ENCODE assay signal across 8 cellular contexts in genomic region chr3:151559736-151560135, GRCh38.
"Had no signal": no experiment of that assay in that cellular context is flagged by ENCODE, and none has a peak within 500 bp of the region (broad histone marks: within the 10 kb centered on the region; RNA-seq: fewer than 3 reads in every experiment).

No MANE protein-coding gene starts in this region.

- DNase-seq: GOT3, H7, HFFc6, IMR-90 had no signal

- H3K9me3 Mint-ChIP-seq: HFFc6 had no signal

- H3K4me3 Mint-ChIP-seq: HFFc6 had no signal

- H3K27ac ChIP-seq: HL-60 had no signal

- H3K36me3 ChIP-seq: HAP-1 had no signal

- H3K9me3 ChIP-seq: HAP-1 had no signal

- ATAC-seq: HCT116, HepG2 had no signal

- H3K4me3 ChIP-seq: HAP-1 had no signal

- H3K27ac Mint-ChIP-seq: HFFc6 had no signal
